ENCODE assay signal across 15 cellular contexts in genomic region chr13:21595546-21595822, GRCh38. TPM values are rescaled to one million over a fixed set of nuclear protein-coding genes. Genes with fewer than 3 reads are reported as not detected.
DNase-seq lines count a peak whose midpoint lies in the region; ATAC-seq and TF ChIP-seq lines count a peak whose summit lies in the region.
"Had no signal": no experiment of that assay in that cellular context is flagged by ENCODE, and none has a peak within 500 bp of the region (broad histone marks: within the 10 kb centered on the region; RNA-seq: fewer than 3 reads in every experiment).

No MANE protein-coding gene starts in this region.

- no peaks in the 10 kb centered on the region for H3K9me2 ChIP-seq in OCI-LY1 (ENCODE audit: low read depth, low read length)

- H3K27ac ChIP-seq in cardiac muscle cell (peak overlapping the region; percentile 48), right atrium auricular region (no peak overlapping the region), OCI-LY1 (ENCODE audit: low read depth, low read length, poor library complexity, severe bottlenecking) (peak overlapping the region; percentile 37)
- H3K27ac ChIP-seq: A549 had no signal

- H3K36me3 Mint-ChIP-seq in T-helper 2 cell treated with Interferon-gamma antibody and Interleukin-4, amounts not matched to agents 5 μg/mL and 100 μg/mL, for 36 hours (ENCODE audit: low read depth), result peaks cover 17% of the 10 kb centered on the region

- H3K27ac Mint-ChIP-seq in T-helper 2 cell treated with Interferon-gamma antibody and Interleukin-4, amounts not matched to agents 5 μg/mL and 100 μg/mL, for 36 hours, result no peak overlapping the region
- H3K27ac Mint-ChIP-seq: activated T-cell treated with anti-CD3 and anti-CD28 coated beads, Interleukin-2, amount 50 U/mL, for 24 hours; H9 had no signal

- no peak overlapping the region for H3K4me3 ChIP-seq in cardiac muscle cell
- H3K4me3 ChIP-seq in right atrium auricular region, result no peak overlapping the region
- H3K4me3 ChIP-seq in OCI-LY1 (ENCODE audit: low read depth, low read length, poor library complexity, severe bottlenecking), result no peak overlapping the region
- H3K4me3 ChIP-seq: A549 had no signal

- H3F3A ChIP-seq in OCI-LY1 (ENCODE audit: insufficient read depth, low read length), result no peaks in the 10 kb centered on the region

- H3K79me2 ChIP-seq in OCI-LY1 (ENCODE audit: insufficient read depth, low read length), result peaks cover 28% of the 10 kb centered on the region

- no peak overlapping the region for H3K4me3 Mint-ChIP-seq in T-helper 2 cell treated with Interferon-gamma antibody and Interleukin-4, amounts not matched to agents 5 μg/mL and 100 μg/mL, for 36 hours
- H3K4me3 Mint-ChIP-seq: activated T-cell treated with anti-CD3 and anti-CD28 coated beads, Interleukin-2, amount 50 U/mL, for 24 hours; H9 had no signal

- H3K4me1 ChIP-seq in cardiac muscle cell (ENCODE audit: low read depth) (no peaks in the 10 kb centered on the region), right atrium auricular region (peaks cover 0 to 7% of the 10 kb centered on the region in 2 donors), OCI-LY1 (ENCODE audit: insufficient read depth, low read length, severe bottlenecking) (peaks cover 20% of the 10 kb centered on the region)
- H3K4me1 ChIP-seq: A549 had no signal

- H2AFZ ChIP-seq in OCI-LY1 (ENCODE audit: low read length), result no peak overlapping the region

- H3K4me2 ChIP-seq in OCI-LY1 (ENCODE audit: low read length), result no peak overlapping the region
- H3K4me2 ChIP-seq: A549 had no signal

- DNase-seq in cardiac muscle cell (ENCODE audit: low read depth in 1 of 2, low spot score in 1 of 2), result no peak
- DNase-seq in right atrium auricular region (ENCODE audit: low spot score), result no peak
- no peak for DNase-seq in GM19240 (ENCODE audit: insufficient read length, low spot score)
- no peak for DNase-seq in NCI-H226
- DNase-seq in NCI-H1105 (lab: John Stamatoyannopoulos, UW), result no peak
- DNase-seq in T-helper 2 cell treated with Interferon-gamma antibody and Interleukin-4, amounts not matched to agents 5 μg/mL and 100 μg/mL, for 36 hours (ENCODE audit: low spot score), result no peak
- DNase-seq: activated T-cell treated with anti-CD3 and anti-CD28 coated beads, Interleukin-2, amount 50 U/mL, for 24 hours; H9; mesenchymal stem cell; NCI-H748 treated with DMSO at 0.1 percent for 48 hours; T-helper 2 cell had no signal

- no peaks in the 10 kb centered on the region for H3K36me3 ChIP-seq in cardiac muscle cell
- no peaks in the 10 kb centered on the region for H3K36me3 ChIP-seq in right atrium auricular region
- H3K36me3 ChIP-seq in OCI-LY1 (ENCODE audit: insufficient read depth, low read length), result no peaks in the 10 kb centered on the region; the same call in 1 of the 2 replicates

- peaks cover 29% of the 10 kb centered on the region for H3K4me1 Mint-ChIP-seq in T-helper 2 cell treated with Interferon-gamma antibody and Interleukin-4, amounts not matched to agents 5 μg/mL and 100 μg/mL, for 36 hours (ENCODE audit: low read depth)

- H3K9me3 ChIP-seq in cardiac muscle cell (ENCODE audit: low read depth) (no peaks in the 10 kb centered on the region), right atrium auricular region (peaks cover 0 to 6% of the 10 kb centered on the region in 2 donors), OCI-LY1 (ENCODE audit: low read length) (no peaks in the 10 kb centered on the region)
- H3K9me3 ChIP-seq: A549 had no signal

- H4K20me1 ChIP-seq in OCI-LY1 (ENCODE audit: insufficient read depth, low read length), result no peaks in the 10 kb centered on the region

- H3K27me3 ChIP-seq in cardiac muscle cell (no peaks in the 10 kb centered on the region), right atrium auricular region (no peaks in the 10 kb centered on the region), OCI-LY1 (ENCODE audit: insufficient read depth, low read length) (no peaks in the 10 kb centered on the region)

- H3K27me3 Mint-ChIP-seq in T-helper 2 cell treated with Interferon-gamma antibody and Interleukin-4, amounts not matched to agents 5 μg/mL and 100 μg/mL, for 36 hours (ENCODE audit: low read depth), result no peaks in the 10 kb centered on the region
- H3K27me3 Mint-ChIP-seq: activated T-cell treated with anti-CD3 and anti-CD28 coated beads, Interleukin-2, amount 50 U/mL, for 24 hours had no signal

- no peak overlapping the region for H3K9ac ChIP-seq in OCI-LY1 (ENCODE audit: low read length)

- peaks cover 9% of the 10 kb centered on the region for H3K9me3 Mint-ChIP-seq in T-helper 2 cell treated with Interferon-gamma antibody and Interleukin-4, amounts not matched to agents 5 μg/mL and 100 μg/mL, for 36 hours

- ATAC-seq in HG02884 (IDR thresholded peaks at IDR 0.05; ENCODE audit: unreplicated experiment), result peak; percentile 62
- ATAC-seq: A549, sciatic nerve had no signal

- TF ChIP-seq CTCF in cardiac muscle cell (IDR thresholded peaks at IDR 0.05; ENCODE audit: low read depth, low read length), result no peak
- no peak for TF ChIP-seq CTCF in right atrium auricular region (IDR thresholded peaks at IDR 0.05)
- no peak for TF ChIP-seq CTCF in OCI-LY1 (IDR thresholded peaks at IDR 0.05; ENCODE audit: low read length)

RNA-seq across cellular contexts. Expression of gene MICU2, which starts 8.5 kb away (rescaled TPM):
- total RNA-seq in cardiac muscle cell (111 and 205 TPM in 2 replicates), right atrium auricular region (10 to 100 TPM; 53.7 to 73.6 TPM)
- 67.4 and 75.6 TPM in 2 replicates for polyA plus RNA-seq in cardiac muscle cell

Comparison
In these comparisons a context has a peak if more than half of its experiments do, and no peak if none do; other contexts are left out.
1. H3K27ac ChIP-seq: peak in cardiac muscle cell (single experiment) and OCI-LY1 (single experiment); none in right atrium auricular region (0 of 2).